8 cellular contexts compared by ENCODE assay signal in genomic region chr2:216692636-216693413, GRCh38. TPM values are rescaled to one million over a fixed set of nuclear protein-coding genes. Genes with fewer than 3 reads are reported as not detected.
DNase-seq lines count a peak whose midpoint lies in the region; ATAC-seq and TF ChIP-seq lines count a peak whose summit lies in the region.

No MANE protein-coding gene starts in this region.

- H3K9me3 ChIP-seq in right cardiac atrium (ENCODE audit: control insufficient read depth, low read length) = no peaks in the 10 kb centered on the region
- H3K9me3 ChIP-seq in uterus = no peaks in the 10 kb centered on the region

- under 1% methylated on average over 28 of the region's 28 CpGs for WGBS in right cardiac atrium

- TF ChIP-seq POLR2A in uterus (IDR thresholded peaks at IDR 0.05) = no peak

- no peak for TF ChIP-seq CTCF in GM10266 (IDR thresholded peaks at IDR 0.05; ENCODE audit: control insufficient read depth, insufficient read depth, low read depth, missing control alignments)
- TF ChIP-seq CTCF in uterus (IDR thresholded peaks at IDR 0.05) = no peak

- DNase-seq in GM10266 (ENCODE audit: extremely low spot score) (peak; percentile 65), NAMALWA (ENCODE audit: low spot score) (peak; percentile 77), SW480 (ENCODE audit: low spot score) (peak; percentile 57), anterior cingulate cortex (lab: John Stamatoyannopoulos, UW) (peak in 47 of 58 donors; percentile 16 to 74 (median 49)), right cardiac atrium (peak; percentile 83 to 96 (median 95)), putamen (ENCODE audit: low spot score) (peak; percentile 75), uterus (peak; percentile 94 to 95)

- no peaks in the 10 kb centered on the region for H3K27me3 ChIP-seq in right cardiac atrium (ENCODE audit: control insufficient read depth, insufficient read depth)
- H3K27me3 ChIP-seq in uterus = no peaks in the 10 kb centered on the region

- H3K27ac ChIP-seq in right cardiac atrium (ENCODE audit: low read length) (peak overlapping the region; percentile 88), uterus (peak overlapping the region; percentile 93 to 95)

- intact Hi-C loops in right cardiac atrium (cut with DNase I) (loop anchor here (5.0 to 10.0 kb wide), 7 partner anchors 292 to 1022 kb away; no protein-coding TSS in a partner anchor), uterus (cut with DNase I; ENCODE audit: low total_unique reads) (loop anchor here (10.0 kb wide), 1 partner anchor 642 kb away; no protein-coding TSS in a partner anchor)

- H3K4me3 ChIP-seq in right cardiac atrium (ENCODE audit: low read length) (peak overlapping the region; percentile 33), uterus (peak overlapping the region; percentile 79 to 85)

- ATAC-seq in right cardiac atrium (peak; percentile 62 to 67), GM21390 (IDR thresholded peaks at IDR 0.05; ENCODE audit: unreplicated experiment) (no peak)

- H3K4me1 ChIP-seq in right cardiac atrium (ENCODE audit: control insufficient read depth, insufficient read depth, low read length) = peaks cover 13% of the 10 kb centered on the region
- H3K4me1 ChIP-seq in uterus = peaks cover 0 to 9% of the 10 kb centered on the region in 2 donors

- H3K36me3 ChIP-seq in uterus = no peaks in the 10 kb centered on the region

RNA-seq across cellular contexts. Expression of gene IGFBP5, which starts 2.5 kb away (rescaled TPM):
- total RNA-seq in right cardiac atrium (100 to 1,000 TPM; 170 to 409 (median 309) TPM), uterus (1,000 to 10,000 TPM in 1 of 4 donors, 100 to 1,000 TPM in 3; 480 to 2,812 (median 618) TPM)
- polyA plus RNA-seq in right cardiac atrium = 162 TPM

RNA-seq across cellular contexts. Expression of gene IGFBP2, which starts 59.6 kb away (rescaled TPM):
- 100 to 1,000 TPM in 2 of 4 donors, 10 to 100 TPM in 2; 62.6 to 168 (median 92.4) TPM for total RNA-seq in right cardiac atrium
- 115 TPM for polyA plus RNA-seq in right cardiac atrium
- total RNA-seq in uterus = 100 to 1,000 TPM in 2 of 4 donors, 10 to 100 TPM in 2; 59.5 to 398 (median 102) TPM
